In the genomic region with DNA sequence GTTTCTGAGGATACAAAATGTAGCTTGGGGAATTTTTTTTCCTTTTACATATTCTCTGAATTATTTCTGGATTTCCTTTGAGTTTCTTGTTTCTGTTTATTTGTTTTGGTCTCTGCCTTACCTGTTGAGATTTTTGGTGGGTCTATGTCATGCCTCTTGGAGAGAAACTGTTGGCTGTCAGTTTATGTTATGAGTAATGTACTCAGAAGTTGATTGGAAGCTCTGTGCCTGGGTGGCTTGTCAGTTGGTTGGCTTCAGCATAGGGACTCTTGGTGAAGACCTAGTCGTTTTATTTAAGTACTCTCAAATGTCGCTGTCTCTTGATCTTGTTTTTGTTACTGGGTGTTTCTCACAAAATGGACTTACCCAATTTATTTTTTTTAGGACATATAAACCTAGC, we compare ENCODE assay signal across 17 cellular contexts.
DNase-seq lines count a peak whose midpoint lies in the region; ATAC-seq lines count a peak whose summit lies in the region.
"Had no signal": no experiment of that assay in that cellular context is flagged by ENCODE, and none has a peak within 500 bp of the region (broad histone marks: within the 10 kb centered on the region; RNA-seq: fewer than 3 reads in every experiment).

No MANE protein-coding gene starts in this region.

- DNase-seq in DMS53 (lab: John Stamatoyannopoulos, UW) = peak; percentile 13
- DNase-seq in DMS53 treated with DMSO at 0.1 percent for 48 hours (lab: John Stamatoyannopoulos, UW; ENCODE audit: unreplicated experiment) = no peak
- no peak for DNase-seq in stimulated activated naive B cell treated with anti-CD40 and anti-IgM and Interleukin-4, amounts not matched to agents 10 μg/mL and 1 μg/mL and 100 μg/mL, for 72 hours
- no peak for DNase-seq in left colon
- no peak for DNase-seq in activated CD8-positive, alpha-beta memory T cell treated with anti-CD3 and anti-CD28 coated beads for 24 hours
- no peak for DNase-seq in NK-92 (lab: John Stamatoyannopoulos, UW; ENCODE audit: unreplicated experiment)
- DNase-seq: activated CD4-positive, alpha-beta T cell treated with anti-CD3 and anti-CD28 coated beads for 4 hours; activated naive CD8-positive, alpha-beta T cell treated with anti-CD3 and anti-CD28 coated beads, Interleukin-2, amount 10 ng/mL, durations not matched to agents 7 days and 5 days; activated T-cell treated with anti-CD3 and anti-CD28 coated beads, Interleukin-2, amount 50 U/mL, for 1 hour; CD4-positive, alpha-beta memory T cell; cerebellar nuclear complex; NCI-H2227 treated with DMSO at 0.1 percent for 48 hours; stimulated activated CD4-positive, alpha-beta T cell treated with anti-CD3 and anti-CD28 coated beads, Interleukin-15, amount 100 ng/mL, for 24 hours; T-cell; tibial artery had no signal

- H3K9me3 Mint-ChIP-seq in stimulated activated naive B cell treated with anti-CD40 and anti-IgM and Interleukin-4, amounts not matched to agents 10 μg/mL and 1 μg/mL and 100 μg/mL, for 72 hours = peaks cover 24 to 30% of the 10 kb centered on the region in 2 donors

- H3K36me3 Mint-ChIP-seq in stimulated activated naive B cell treated with anti-CD40 and anti-IgM and Interleukin-4, amounts not matched to agents 10 μg/mL and 1 μg/mL and 100 μg/mL, for 72 hours = peaks cover 57 to 79% of the 10 kb centered on the region in 2 donors
- H3K36me3 Mint-ChIP-seq: activated naive CD8-positive, alpha-beta T cell treated with anti-CD3 and anti-CD28 coated beads, Interleukin-2, amount 10 ng/mL, durations not matched to agents 7 days and 5 days; CD4-positive, alpha-beta memory T cell; T-cell had no signal

- intact Hi-C loops in left colon (cut with DNase I, micrococcal nuclease) = no loop called here

- ATAC-seq in HG02571 (IDR thresholded peaks at IDR 0.05; ENCODE audit: unreplicated experiment) = peak; percentile 57
- ATAC-seq in HG03432 (IDR thresholded peaks at IDR 0.05; ENCODE audit: unreplicated experiment) = peak; percentile 81
- peak; percentile 51 to 61 for ATAC-seq in stimulated activated naive B cell treated with anti-CD40 and anti-IgM and Interleukin-4, amounts not matched to agents 10 μg/mL and 1 μg/mL and 100 μg/mL, for 72 hours (replicated peaks)
- no peak for ATAC-seq in left colon
- ATAC-seq: T-cell had no signal

- H3K4me1 Mint-ChIP-seq in stimulated activated naive B cell treated with anti-CD40 and anti-IgM and Interleukin-4, amounts not matched to agents 10 μg/mL and 1 μg/mL and 100 μg/mL, for 72 hours = peaks cover 56 to 91% of the 10 kb centered on the region in 2 donors
- H3K4me1 Mint-ChIP-seq: activated naive CD8-positive, alpha-beta T cell treated with anti-CD3 and anti-CD28 coated beads, Interleukin-2, amount 10 ng/mL, durations not matched to agents 7 days and 5 days; CD4-positive, alpha-beta memory T cell had no signal

- H3K27ac Mint-ChIP-seq in stimulated activated naive B cell treated with anti-CD40 and anti-IgM and Interleukin-4, amounts not matched to agents 10 μg/mL and 1 μg/mL and 100 μg/mL, for 72 hours = peak overlapping the region; percentile 92
- H3K27ac Mint-ChIP-seq: activated naive CD8-positive, alpha-beta T cell treated with anti-CD3 and anti-CD28 coated beads, Interleukin-2, amount 10 ng/mL, durations not matched to agents 7 days and 5 days; CD4-positive, alpha-beta memory T cell; T-cell had no signal

- peak overlapping the region; percentile 7 to 66 for H3K4me3 Mint-ChIP-seq in stimulated activated naive B cell treated with anti-CD40 and anti-IgM and Interleukin-4, amounts not matched to agents 10 μg/mL and 1 μg/mL and 100 μg/mL, for 72 hours
- H3K4me3 Mint-ChIP-seq: activated naive CD8-positive, alpha-beta T cell treated with anti-CD3 and anti-CD28 coated beads, Interleukin-2, amount 10 ng/mL, durations not matched to agents 7 days and 5 days; CD4-positive, alpha-beta memory T cell; T-cell had no signal

- H3K27me3 Mint-ChIP-seq in stimulated activated naive B cell treated with anti-CD40 and anti-IgM and Interleukin-4, amounts not matched to agents 10 μg/mL and 1 μg/mL and 100 μg/mL, for 72 hours = no peaks in the 10 kb centered on the region
- H3K27me3 Mint-ChIP-seq: CD4-positive, alpha-beta memory T cell; T-cell had no signal
